ENCODE assay signal across 8 cellular contexts in the genomic region with DNA sequence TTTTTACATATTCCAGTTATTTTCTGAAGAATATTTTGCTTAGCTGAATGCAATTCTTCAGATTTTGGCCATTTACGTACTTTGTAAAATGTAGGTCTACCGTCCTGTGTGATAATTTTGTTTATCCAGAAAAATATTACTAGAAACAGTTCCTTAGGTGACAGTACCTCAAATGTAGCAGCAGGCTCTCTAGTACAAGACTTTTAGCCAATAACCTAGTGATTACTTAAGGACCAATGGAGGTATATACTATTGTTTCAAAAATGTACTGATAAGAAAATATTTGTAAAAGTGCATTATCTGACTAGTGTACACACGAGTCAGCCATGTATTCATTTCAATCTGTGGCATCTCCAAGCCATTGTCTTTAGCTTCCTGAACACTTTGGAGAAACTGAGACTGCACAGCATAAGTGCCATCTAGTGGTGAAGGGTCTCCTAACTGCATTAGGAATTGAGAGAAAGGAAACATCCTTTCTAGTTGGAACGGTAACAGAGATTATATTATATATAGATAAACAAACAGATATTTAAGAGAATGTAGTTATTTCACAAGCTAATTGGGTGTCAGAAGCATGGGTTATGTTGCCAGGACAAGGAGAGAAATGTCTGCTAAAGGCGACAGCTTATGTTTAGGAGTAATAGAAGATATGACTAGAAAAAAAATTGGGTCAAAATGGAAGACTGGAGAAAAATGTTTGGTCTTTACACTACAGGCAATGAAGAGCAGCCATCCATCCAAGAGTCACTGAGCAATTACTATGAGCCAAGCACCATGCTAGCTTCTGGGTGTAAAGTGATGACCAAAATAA. TPM values are rescaled to one million over a fixed set of nuclear protein-coding genes. Genes with fewer than 3 reads are reported as not detected.
DNase-seq lines count a peak whose midpoint lies in the region; ATAC-seq, FAIRE-seq and TF ChIP-seq lines count a peak whose summit lies in the region.

No MANE protein-coding gene starts in this region.

- H3K27me3 Mint-ChIP-seq in natural killer cell (ENCODE audit: low read depth in 2 of 2), result no peaks in the 10 kb centered on the region

- no peak for DNase-seq in AG09319 (ENCODE audit: extremely low read depth, low read depth)
- DNase-seq in GM12891 (ENCODE audit: insufficient read length, low spot score), result no peak
- peak; percentile 9 for DNase-seq in NCI-H2081 treated with DMSO at 0.1 percent for 48 hours (lab: John Stamatoyannopoulos, UW)
- peak; percentile 54 for DNase-seq in activated CD4-positive, alpha-beta T cell treated with anti-CD3 and anti-CD28 coated beads for 48 hours
- no peak for DNase-seq in epithelial cell of proximal tubule (ENCODE audit: low read depth)
- DNase-seq in natural killer cell, result no peak

- H3K4me1 Mint-ChIP-seq in natural killer cell, result peaks cover 6 to 16% of the 10 kb centered on the region in 2 donors

- H3K4me3 ChIP-seq in epithelial cell of proximal tubule (ENCODE audit: low read depth, low read length), result peak overlapping the region; percentile 64

- ATAC-seq in HG02840 (IDR thresholded peaks at IDR 0.05; ENCODE audit: low FRiP score, unreplicated experiment), result peak; percentile 51
- ATAC-seq in natural killer cell, result peak; percentile 74 to 83 (median 80)
- ATAC-seq in HG03097 (IDR thresholded peaks at IDR 0.05; ENCODE audit: low FRiP score, unreplicated experiment), result no peak

- no peaks in the 10 kb centered on the region for H3K36me3 Mint-ChIP-seq in natural killer cell

- intact Hi-C loops in natural killer cell (cut with micrococcal nuclease), result loop anchor here (1.0 kb wide), 2 partner anchors 207 to 348 kb away; no protein-coding TSS in a partner anchor

- no peak overlapping the region for H3K27ac Mint-ChIP-seq in natural killer cell

- H3K9me3 Mint-ChIP-seq in natural killer cell, result no peaks in the 10 kb centered on the region

- H3K4me3 Mint-ChIP-seq in natural killer cell, result no peak overlapping the region

- FAIRE-seq in GM12891 (lab: Jason Lieb, UNC), result peak; percentile 92

- no peak for TF ChIP-seq POLR2A in GM12891 (IDR thresholded peaks at IDR 0.05; ENCODE audit: low read depth, low read length)

- peak; percentile 85 for TF ChIP-seq CTCF in AG09319 (IDR thresholded peaks at IDR 0.05; ENCODE audit: low read depth, low read length)
- TF ChIP-seq CTCF in epithelial cell of proximal tubule (conservative IDR thresholded peaks at IDR 0.05; ENCODE audit: low read depth, low read length), result peak; percentile 97
- peak; percentile 93 for TF ChIP-seq CTCF in natural killer cell (IDR thresholded peaks at IDR 0.05)

TF ChIP-seq in GM12891, 5 proteins besides CTCF, POLR2A, EP300 and RAD21:
- TF ChIP-seq PAX5 (IDR thresholded peaks at IDR 0.05; ENCODE audit: insufficient read depth, low read length, severe bottlenecking) (no peak), TAF1 (IDR thresholded peaks at IDR 0.05; ENCODE audit: low read depth, low read length) (no peak), POLR2AphosphoS5 (IDR thresholded peaks at IDR 0.05; ENCODE audit: low read depth, low read length) (no peak), POU2F2 (IDR thresholded peaks at IDR 0.05; ENCODE audit: low read depth, low read length) (no peak), SPI1 (IDR thresholded peaks at IDR 0.05; ENCODE audit: low read depth, low read length) (no peak)

RNA-seq across cellular contexts. Expression of a gene that starts 23.7 kb away (rescaled TPM):
- not detected for polyA plus RNA-seq in GM12891 (2012; ENCODE audit: low read depth, missing spikeins)
- total RNA-seq in epithelial cell of proximal tubule, result 7.1 and 13.8 TPM in 2 replicates
- total RNA-seq in natural killer cell, result under 1 TPM; 0.31 to 0.61 (median 0.33) TPM

Comparison
In these comparisons a context has a peak if more than half of its experiments do, and no peak if none do; other contexts are left out.
1. DNase-seq: peak in NCI-H2081 treated with DMSO at 0.1 percent for 48 hours (single experiment) and activated CD4-positive, alpha-beta T cell treated with anti-CD3 and anti-CD28 coated beads for 48 hours (single experiment); none in AG09319 (single experiment), GM12891 (single experiment), epithelial cell of proximal tubule (single experiment) and natural killer cell (single experiment).
2. Peak in every context shown above with its lines, with median percentiles within 50 percentile points of each other: CTCF ChIP-seq.